1 cellular context compared by ENCODE assay signal in the genomic region with DNA sequence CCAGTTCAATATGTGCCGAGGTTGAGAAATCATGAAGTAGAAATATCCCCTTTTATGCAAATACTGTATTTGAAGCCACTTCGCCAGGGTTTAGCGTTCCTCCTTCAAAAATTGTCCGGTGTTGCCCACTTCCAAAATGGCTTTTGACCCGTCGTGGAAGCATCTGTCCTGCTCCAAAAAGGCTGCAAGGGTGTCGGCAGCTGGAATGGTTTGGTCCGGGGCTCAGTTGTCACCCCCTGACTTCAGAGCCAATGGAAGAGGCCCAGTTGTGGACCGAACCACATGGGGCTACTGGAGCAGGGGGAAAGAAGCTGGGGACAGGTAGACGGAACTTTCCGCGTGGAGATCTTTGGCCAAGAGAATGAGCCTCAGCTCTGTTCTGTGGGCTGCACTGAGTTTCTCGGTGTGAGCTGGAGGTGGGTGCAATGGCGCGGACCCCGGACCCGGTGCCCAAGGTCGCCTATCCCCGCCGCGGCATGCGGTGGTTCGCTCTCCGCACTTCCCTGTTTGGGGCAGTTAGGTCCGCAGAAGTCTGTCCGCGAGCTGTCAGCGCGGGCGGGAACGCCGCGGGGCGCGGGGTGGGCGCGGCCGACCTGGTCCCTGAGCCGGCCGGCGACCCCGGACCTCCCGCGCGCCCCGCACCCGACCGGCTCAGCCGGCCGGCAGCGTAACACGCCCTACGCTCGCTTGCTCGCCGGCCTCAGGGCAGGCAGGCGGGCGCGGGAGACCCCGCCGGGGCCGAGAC.
TF ChIP-seq lines count a peak whose summit lies in the region.

A gene (plus strand): TSS at position 527 of the 745 bp plus-strand sequence. CDS start 259 bp downstream, outside the sequence.

TF ChIP-seq in K562, 482 proteins besides CTCF, POLR2A, EP300 and RAD21 (continued from another document and continues in another):
- TF ChIP-seq JUNB (CRISPR knock-in tag; conservative IDR thresholded peaks at IDR 0.05) = no peak
- no peak for TF ChIP-seq ATF1 (CRISPR knock-in tag; IDR thresholded peaks at IDR 0.05)
- TF ChIP-seq ATF1 (tag; IDR thresholded peaks at IDR 0.05) = peak; percentile 81
- TF ChIP-seq CBX5 (IDR thresholded peaks at IDR 0.05; ENCODE audit: borderline replicate concordance, low read depth) = no peak
- peak; percentile 69 for TF ChIP-seq HNRNPLL (IDR thresholded peaks at IDR 0.05; ENCODE audit: low read depth, low read length, poor library complexity, severe bottlenecking)
- TF ChIP-seq ADNP (tag; IDR thresholded peaks at IDR 0.05) = no peak
- no peak for TF ChIP-seq C11orf30 (IDR thresholded peaks at IDR 0.05; ENCODE audit: low read depth)
- no peak for TF ChIP-seq ZFPM2 (CRISPR knock-in tag; IDR thresholded peaks at IDR 0.05)
- TF ChIP-seq ZNF507 (tag; conservative IDR thresholded peaks at IDR 0.05) = no peak
- TF ChIP-seq, protein P1, sequence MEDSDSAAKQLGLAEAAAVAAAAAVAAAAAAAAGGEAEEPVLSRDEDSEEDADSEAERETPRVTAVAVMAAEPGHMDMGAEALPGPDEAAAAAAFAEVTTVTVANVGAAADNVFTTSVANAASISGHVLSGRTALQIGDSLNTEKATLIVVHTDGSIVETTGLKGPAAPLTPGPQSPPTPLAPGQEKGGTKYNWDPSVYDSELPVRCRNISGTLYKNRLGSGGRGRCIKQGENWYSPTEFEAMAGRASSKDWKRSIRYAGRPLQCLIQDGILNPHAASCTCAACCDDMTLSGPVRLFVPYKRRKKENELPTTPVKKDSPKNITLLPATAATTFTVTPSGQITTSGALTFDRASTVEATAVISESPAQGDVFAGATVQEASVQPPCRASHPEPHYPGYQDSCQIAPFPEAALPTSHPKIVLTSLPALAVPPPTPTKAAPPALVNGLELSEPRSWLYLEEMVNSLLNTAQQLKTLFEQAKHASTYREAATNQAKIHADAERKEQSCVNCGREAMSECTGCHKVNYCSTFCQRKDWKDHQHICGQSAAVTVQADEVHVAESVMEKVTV (CRISPR knock-in tag; IDR thresholded peaks at IDR 0.05) = no peak
- TF ChIP-seq, protein P2, sequence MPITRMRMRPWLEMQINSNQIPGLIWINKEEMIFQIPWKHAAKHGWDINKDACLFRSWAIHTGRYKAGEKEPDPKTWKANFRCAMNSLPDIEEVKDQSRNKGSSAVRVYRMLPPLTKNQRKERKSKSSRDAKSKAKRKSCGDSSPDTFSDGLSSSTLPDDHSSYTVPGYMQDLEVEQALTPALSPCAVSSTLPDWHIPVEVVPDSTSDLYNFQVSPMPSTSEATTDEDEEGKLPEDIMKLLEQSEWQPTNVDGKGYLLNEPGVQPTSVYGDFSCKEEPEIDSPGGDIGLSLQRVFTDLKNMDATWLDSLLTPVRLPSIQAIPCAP (CRISPR knock-in tag; IDR thresholded peaks at IDR 0.05; ENCODE audit: borderline replicate concordance) = peak; percentile 48; the same call in 1 of the 2 replicates
- TF ChIP-seq, protein P3, sequence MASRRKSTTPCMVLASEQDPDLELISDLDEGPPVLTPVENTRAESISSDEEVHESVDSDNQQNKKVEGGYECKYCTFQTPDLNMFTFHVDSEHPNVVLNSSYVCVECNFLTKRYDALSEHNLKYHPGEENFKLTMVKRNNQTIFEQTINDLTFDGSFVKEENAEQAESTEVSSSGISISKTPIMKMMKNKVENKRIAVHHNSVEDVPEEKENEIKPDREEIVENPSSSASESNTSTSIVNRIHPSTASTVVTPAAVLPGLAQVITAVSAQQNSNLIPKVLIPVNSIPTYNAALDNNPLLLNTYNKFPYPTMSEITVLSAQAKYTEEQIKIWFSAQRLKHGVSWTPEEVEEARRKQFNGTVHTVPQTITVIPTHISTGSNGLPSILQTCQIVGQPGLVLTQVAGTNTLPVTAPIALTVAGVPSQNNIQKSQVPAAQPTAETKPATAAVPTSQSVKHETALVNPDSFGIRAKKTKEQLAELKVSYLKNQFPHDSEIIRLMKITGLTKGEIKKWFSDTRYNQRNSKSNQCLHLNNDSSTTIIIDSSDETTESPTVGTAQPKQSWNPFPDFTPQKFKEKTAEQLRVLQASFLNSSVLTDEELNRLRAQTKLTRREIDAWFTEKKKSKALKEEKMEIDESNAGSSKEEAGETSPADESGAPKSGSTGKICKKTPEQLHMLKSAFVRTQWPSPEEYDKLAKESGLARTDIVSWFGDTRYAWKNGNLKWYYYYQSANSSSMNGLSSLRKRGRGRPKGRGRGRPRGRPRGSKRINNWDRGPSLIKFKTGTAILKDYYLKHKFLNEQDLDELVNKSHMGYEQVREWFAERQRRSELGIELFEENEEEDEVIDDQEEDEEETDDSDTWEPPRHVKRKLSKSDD (conservative IDR thresholded peaks at IDR 0.05; ENCODE audit: low read length) = peak; percentile 53; the same call in 1 of the 2 replicates
- no peak for TF ChIP-seq ZNF121 (CRISPR knock-in tag; conservative IDR thresholded peaks at IDR 0.05)
- TF ChIP-seq, protein P4, sequence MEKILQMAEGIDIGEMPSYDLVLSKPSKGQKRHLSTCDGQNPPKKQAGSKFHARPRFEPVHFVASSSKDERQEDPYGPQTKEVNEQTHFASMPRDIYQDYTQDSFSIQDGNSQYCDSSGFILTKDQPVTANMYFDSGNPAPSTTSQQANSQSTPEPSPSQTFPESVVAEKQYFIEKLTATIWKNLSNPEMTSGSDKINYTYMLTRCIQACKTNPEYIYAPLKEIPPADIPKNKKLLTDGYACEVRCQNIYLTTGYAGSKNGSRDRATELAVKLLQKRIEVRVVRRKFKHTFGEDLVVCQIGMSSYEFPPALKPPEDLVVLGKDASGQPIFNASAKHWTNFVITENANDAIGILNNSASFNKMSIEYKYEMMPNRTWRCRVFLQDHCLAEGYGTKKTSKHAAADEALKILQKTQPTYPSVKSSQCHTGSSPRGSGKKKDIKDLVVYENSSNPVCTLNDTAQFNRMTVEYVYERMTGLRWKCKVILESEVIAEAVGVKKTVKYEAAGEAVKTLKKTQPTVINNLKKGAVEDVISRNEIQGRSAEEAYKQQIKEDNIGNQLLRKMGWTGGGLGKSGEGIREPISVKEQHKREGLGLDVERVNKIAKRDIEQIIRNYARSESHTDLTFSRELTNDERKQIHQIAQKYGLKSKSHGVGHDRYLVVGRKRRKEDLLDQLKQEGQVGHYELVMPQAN (IDR thresholded peaks at IDR 0.05; ENCODE audit: borderline replicate concordance) = no peak
- peak in 1 of 2 experiments; percentile 93; a peak in 2 of 3 replicates for TF ChIP-seq CBX3 (IDR thresholded peaks at IDR 0.05; ENCODE audit: borderline replicate concordance in 1 of 2, low read length in 2 of 2)
- TF ChIP-seq, protein P5, sequence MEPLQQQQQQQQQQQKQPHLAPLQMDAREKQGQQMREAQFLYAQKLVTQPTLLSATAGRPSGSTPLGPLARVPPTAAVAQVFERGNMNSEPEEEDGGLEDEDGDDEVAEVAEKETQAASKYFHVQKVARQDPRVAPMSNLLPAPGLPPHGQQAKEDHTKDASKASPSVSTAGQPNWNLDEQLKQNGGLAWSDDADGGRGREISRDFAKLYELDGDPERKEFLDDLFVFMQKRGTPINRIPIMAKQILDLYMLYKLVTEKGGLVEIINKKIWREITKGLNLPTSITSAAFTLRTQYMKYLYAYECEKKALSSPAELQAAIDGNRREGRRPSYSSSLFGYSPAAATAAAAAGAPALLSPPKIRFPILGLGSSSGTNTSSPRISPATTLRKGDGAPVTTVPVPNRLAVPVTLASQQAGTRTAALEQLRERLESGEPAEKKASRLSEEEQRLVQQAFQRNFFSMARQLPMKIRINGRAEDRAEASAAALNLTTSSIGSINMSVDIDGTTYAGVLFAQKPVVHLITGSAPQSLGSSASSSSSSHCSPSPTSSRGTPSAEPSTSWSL (CRISPR knock-in tag; IDR thresholded peaks at IDR 0.05; ENCODE audit: borderline replicate concordance) = no peak
- peak; percentile 42 for TF ChIP-seq PCBP1 (IDR thresholded peaks at IDR 0.05; ENCODE audit: low read depth, low read length, poor library complexity, severe bottlenecking)
- peak; percentile 91 for TF ChIP-seq SAP30 (IDR thresholded peaks at IDR 0.05; ENCODE audit: borderline replicate concordance, insufficient read depth, low read depth, low read length, poor library complexity, severe bottlenecking)
- TF ChIP-seq POLR3G (IDR thresholded peaks at IDR 0.05; ENCODE audit: extremely low read depth, insufficient read length, insufficient replicate concordance) = no peak
- TF ChIP-seq SMARCA4 (IDR thresholded peaks at IDR 0.05) = 0 out of 2 replicates have a peak, but pooled peaks have one; percentile 17
- peak; percentile 77 for TF ChIP-seq CREM (IDR thresholded peaks at IDR 0.05; ENCODE audit: low read depth)
- TF ChIP-seq SIN3A (IDR thresholded peaks at IDR 0.05; ENCODE audit: borderline replicate concordance in 2 of 2, control insufficient read depth in 1 of 2, low read depth in 2 of 2, low read length in 2 of 2) = peak in 1 of 2 experiments; percentile 96; a peak in 3 of 4 replicates
- TF ChIP-seq SETDB1 (IDR thresholded peaks at IDR 0.05; ENCODE audit: low read length) = no peak
- peak; percentile 62; the same call in 1 of the 2 replicates for TF ChIP-seq ELF4 (CRISPR knock-in tag; IDR thresholded peaks at IDR 0.05)
- no peak for TF ChIP-seq MTF1 (CRISPR knock-in tag; IDR thresholded peaks at IDR 0.05; ENCODE audit: borderline replicate concordance)
- no peak for TF ChIP-seq RBM15 (IDR thresholded peaks at IDR 0.05; ENCODE audit: insufficient read depth, low read length)
- TF ChIP-seq, protein P6, sequence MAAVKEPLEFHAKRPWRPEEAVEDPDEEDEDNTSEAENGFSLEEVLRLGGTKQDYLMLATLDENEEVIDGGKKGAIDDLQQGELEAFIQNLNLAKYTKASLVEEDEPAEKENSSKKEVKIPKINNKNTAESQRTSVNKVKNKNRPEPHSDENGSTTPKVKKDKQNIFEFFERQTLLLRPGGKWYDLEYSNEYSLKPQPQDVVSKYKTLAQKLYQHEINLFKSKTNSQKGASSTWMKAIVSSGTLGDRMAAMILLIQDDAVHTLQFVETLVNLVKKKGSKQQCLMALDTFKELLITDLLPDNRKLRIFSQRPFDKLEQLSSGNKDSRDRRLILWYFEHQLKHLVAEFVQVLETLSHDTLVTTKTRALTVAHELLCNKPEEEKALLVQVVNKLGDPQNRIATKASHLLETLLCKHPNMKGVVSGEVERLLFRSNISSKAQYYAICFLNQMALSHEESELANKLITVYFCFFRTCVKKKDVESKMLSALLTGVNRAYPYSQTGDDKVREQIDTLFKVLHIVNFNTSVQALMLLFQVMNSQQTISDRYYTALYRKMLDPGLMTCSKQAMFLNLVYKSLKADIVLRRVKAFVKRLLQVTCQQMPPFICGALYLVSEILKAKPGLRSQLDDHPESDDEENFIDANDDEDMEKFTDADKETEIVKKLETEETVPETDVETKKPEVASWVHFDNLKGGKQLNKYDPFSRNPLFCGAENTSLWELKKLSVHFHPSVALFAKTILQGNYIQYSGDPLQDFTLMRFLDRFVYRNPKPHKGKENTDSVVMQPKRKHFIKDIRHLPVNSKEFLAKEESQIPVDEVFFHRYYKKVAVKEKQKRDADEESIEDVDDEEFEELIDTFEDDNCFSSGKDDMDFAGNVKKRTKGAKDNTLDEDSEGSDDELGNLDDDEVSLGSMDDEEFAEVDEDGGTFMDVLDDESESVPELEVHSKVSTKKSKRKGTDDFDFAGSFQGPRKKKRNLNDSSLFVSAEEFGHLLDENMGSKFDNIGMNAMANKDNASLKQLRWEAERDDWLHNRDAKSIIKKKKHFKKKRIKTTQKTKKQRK (IDR thresholded peaks at IDR 0.05; ENCODE audit: borderline replicate concordance, low read depth, low read length) = no peak
- TF ChIP-seq, protein P7, sequence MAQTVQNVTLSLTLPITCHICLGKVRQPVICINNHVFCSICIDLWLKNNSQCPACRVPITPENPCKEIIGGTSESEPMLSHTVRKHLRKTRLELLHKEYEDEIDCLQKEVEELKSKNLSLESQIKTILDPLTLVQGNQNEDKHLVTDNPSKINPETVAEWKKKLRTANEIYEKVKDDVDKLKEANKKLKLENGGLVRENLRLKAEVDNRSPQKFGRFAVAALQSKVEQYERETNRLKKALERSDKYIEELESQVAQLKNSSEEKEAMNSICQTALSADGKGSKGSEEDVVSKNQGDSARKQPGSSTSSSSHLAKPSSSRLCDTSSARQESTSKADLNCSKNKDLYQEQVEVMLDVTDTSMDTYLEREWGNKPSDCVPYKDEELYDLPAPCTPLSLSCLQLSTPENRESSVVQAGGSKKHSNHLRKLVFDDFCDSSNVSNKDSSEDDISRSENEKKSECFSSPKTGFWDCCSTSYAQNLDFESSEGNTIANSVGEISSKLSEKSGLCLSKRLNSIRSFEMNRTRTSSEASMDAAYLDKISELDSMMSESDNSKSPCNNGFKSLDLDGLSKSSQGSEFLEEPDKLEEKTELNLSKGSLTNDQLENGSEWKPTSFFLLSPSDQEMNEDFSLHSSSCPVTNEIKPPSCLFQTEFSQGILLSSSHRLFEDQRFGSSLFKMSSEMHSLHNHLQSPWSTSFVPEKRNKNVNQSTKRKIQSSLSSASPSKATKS (CRISPR knock-in tag; IDR thresholded peaks at IDR 0.05) = no peak
- no peak for TF ChIP-seq ZNF12 (CRISPR knock-in tag; IDR thresholded peaks at IDR 0.05)
- no peak for TF ChIP-seq ZC3H11A (IDR thresholded peaks at IDR 0.05; ENCODE audit: low read depth, low read length)
- no peak for TF ChIP-seq HDAC3 (IDR thresholded peaks at IDR 0.05; ENCODE audit: borderline replicate concordance, partially characterized antibody)
- peak in 1 of 2 experiments; percentile 42; a peak in 1 of 4 replicates for TF ChIP-seq KDM4B (IDR thresholded peaks at IDR 0.05; ENCODE audit: borderline replicate concordance in 2 of 2, low read depth in 1 of 2)
- 0 out of 4 replicates have a peak, but pooled peaks of 1 of the 2 experiments have one; percentile 20 for TF ChIP-seq KDM1A (IDR thresholded peaks at IDR 0.05)
- peak; percentile 41; the same call in 1 of the 2 replicates for TF ChIP-seq CREB1 (IDR thresholded peaks at IDR 0.05)
- TF ChIP-seq CREB1 (CRISPR knock-in tag; IDR thresholded peaks at IDR 0.05) = peak; percentile 78
- TF ChIP-seq FOXJ2 (tag; IDR thresholded peaks at IDR 0.05) = no peak
- TF ChIP-seq, protein P8, sequence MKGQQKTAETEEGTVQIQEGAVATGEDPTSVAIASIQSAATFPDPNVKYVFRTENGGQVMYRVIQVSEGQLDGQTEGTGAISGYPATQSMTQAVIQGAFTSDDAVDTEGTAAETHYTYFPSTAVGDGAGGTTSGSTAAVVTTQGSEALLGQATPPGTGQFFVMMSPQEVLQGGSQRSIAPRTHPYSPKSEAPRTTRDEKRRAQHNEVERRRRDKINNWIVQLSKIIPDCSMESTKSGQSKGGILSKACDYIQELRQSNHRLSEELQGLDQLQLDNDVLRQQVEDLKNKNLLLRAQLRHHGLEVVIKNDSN (CRISPR knock-in tag; IDR thresholded peaks at IDR 0.05) = peak; percentile 66
- TF ChIP-seq ZNF282 (CRISPR knock-in tag; IDR thresholded peaks at IDR 0.05) = no peak
- peak in 1 of 2 experiments; percentile 54 for TF ChIP-seq NRF1 (conservative IDR thresholded peaks at IDR 0.05 in 1 of 2, IDR thresholded peaks at IDR 0.05 in 1 of 2)
- peak; percentile 39 for TF ChIP-seq MYC (IDR thresholded peaks at IDR 0.05; ENCODE audit: low read depth, low read length)
- TF ChIP-seq MYC (CRISPR knock-in tag; IDR thresholded peaks at IDR 0.05; ENCODE audit: borderline replicate concordance, low read depth) = no peak
- TF ChIP-seq ELF2 (CRISPR knock-in tag; IDR thresholded peaks at IDR 0.05) = peak; percentile 75
- peak; percentile 26 for TF ChIP-seq MEIS2 (IDR thresholded peaks at IDR 0.05; ENCODE audit: partially characterized antibody)
- TF ChIP-seq ZFP36 (IDR thresholded peaks at IDR 0.05; ENCODE audit: low read depth, low read length, partially characterized antibody) = no peak
- no peak for TF ChIP-seq SP2 (IDR thresholded peaks at IDR 0.05; ENCODE audit: extremely low read depth, low read depth, low read length, poor library complexity, severe bottlenecking)
- TF ChIP-seq EWSR1 (IDR thresholded peaks at IDR 0.05; ENCODE audit: borderline replicate concordance, low read depth, partially characterized antibody) = no peak
- no peak for TF ChIP-seq NCOA1 (IDR thresholded peaks at IDR 0.05; ENCODE audit: low read depth)
- peak; percentile 95 for TF ChIP-seq SP1 (CRISPR knock-in tag; IDR thresholded peaks at IDR 0.05)
- peak; percentile 97 for TF ChIP-seq XRCC5 (IDR thresholded peaks at IDR 0.05; ENCODE audit: low read depth, low read length)
- TF ChIP-seq ZNF436 (CRISPR knock-in tag; IDR thresholded peaks at IDR 0.05) = no peak
